ENCODE assay signal across 8 cellular contexts in genomic region chr1:151547119-151547899, GRCh38. TPM values are rescaled to one million over a fixed set of nuclear protein-coding genes. Genes with fewer than 3 reads are reported as not detected.
DNase-seq lines count a peak whose midpoint lies in the region; ATAC-seq and TF ChIP-seq lines count a peak whose summit lies in the region.

No MANE protein-coding gene starts in this region.

- DNase-seq in HCEC 1CT (peak; percentile 87), SW480 (ENCODE audit: low spot score) (peak; percentile 73), heart left ventricle (peak in 4 of 5 donors; percentile 29 to 47 (median 46)), skeletal muscle cell (ENCODE audit: low read depth) (peak; percentile 66), KG1 (lab: John Stamatoyannopoulos, UW) (no peak), Kasumi-1 (lab: John Stamatoyannopoulos, UW) (no peak), NCI-H2171 treated with DMSO at 0.1 percent for 48 hours (lab: John Stamatoyannopoulos, UW) (no peak), GM10248 (ENCODE audit: extremely low spot score) (no peak)

- peak overlapping the region in 3 of 12 donors; percentile 16 to 67 (median 19) for H3K27ac ChIP-seq in heart left ventricle

- POLR2A ChIA-PET in GM10248 (lab: Yijun Ruan, JAX) = no interaction called here

- TF ChIP-seq POLR2A in heart left ventricle (IDR thresholded peaks at IDR 0.05) = no peak

- ATAC-seq in heart left ventricle = peak; percentile 76 to 95 (median 89)

- intact Hi-C loops in heart left ventricle (cut with DNase I) = loop anchor here in 1 of 10 donors (10.0 kb wide), 1 partner anchor 103 kb away; no protein-coding TSS in a partner anchor

- CTCF ChIA-PET in GM10248 (lab: Yijun Ruan, JAX) = interaction anchor here (1.4 kb wide), 1 partner anchor 10 kb away, joined by 3 read pairs; no protein-coding TSS in a partner anchor

- H3K4me3 ChIP-seq in heart left ventricle (peak overlapping the region in 1 of 12 donors; percentile 21), skeletal muscle cell (ENCODE audit: low read depth, low read length) (no peak overlapping the region)

- no peaks in the 10 kb centered on the region for H3K9me3 ChIP-seq in heart left ventricle

- H3K4me1 ChIP-seq in heart left ventricle = peaks cover 0 to 18% (median 5%) of the 10 kb centered on the region in 12 donors

- WGBS in heart left ventricle, 4 donors = 56 to 60% (median 57%) methylated on average over 7 of the region's 7 CpGs

- no peaks in the 10 kb centered on the region for H3K27me3 ChIP-seq in heart left ventricle

- H3K36me3 ChIP-seq in heart left ventricle = no peaks in the 10 kb centered on the region

- TF ChIP-seq CTCF in heart left ventricle (IDR thresholded peaks at IDR 0.05) (no peak), GM10248 (IDR thresholded peaks at IDR 0.05; ENCODE audit: control extremely low read depth, extremely low read depth, low read depth, missing control alignments) (no peak)

RNA-seq across cellular contexts. Expression of gene TUFT1, which starts 7.2 kb away (rescaled TPM):
- total RNA-seq in heart left ventricle = 10 to 100 TPM in 1 of 9 donors, 1 to 10 TPM in 8; 2.1 to 13.6 (median 4.3) TPM
- 1 to 10 TPM; 2.4 to 5.0 TPM for polyA plus RNA-seq in heart left ventricle

RNA-seq across cellular contexts. Expression of gene CGN, which starts 36.1 kb away (rescaled TPM):
- total RNA-seq in heart left ventricle = 10 to 100 TPM in 1 of 9 donors, under 1 TPM in 4, not detected in 4; 0.09 to 21.0 (median 0.29) TPM
- under 1 TPM; 0.08 to 0.18 TPM for polyA plus RNA-seq in heart left ventricle

Comparison
In these comparisons a context has a peak if more than half of its experiments do, and no peak if none do; other contexts are left out.
1. DNase-seq: peak in HCEC 1CT (single experiment), SW480 (single experiment), heart left ventricle (4 of 5) and skeletal muscle cell (single experiment); none in KG1 (single experiment), Kasumi-1 (0 of 2), NCI-H2171 treated with DMSO at 0.1 percent for 48 hours (single experiment) and GM10248 (single experiment).